14 cellular contexts compared by ENCODE assay signal in genomic region chr7:116492654-116493109, GRCh38. TPM values are rescaled to one million over a fixed set of nuclear protein-coding genes. Genes with fewer than 3 reads are reported as not detected.
"Had no signal": no experiment of that assay in that cellular context is flagged by ENCODE, and none has a peak within 500 bp of the region (broad histone marks: within the 10 kb centered on the region; RNA-seq: fewer than 3 reads in every experiment).

No MANE protein-coding gene starts in this region.

- H3K9me3 ChIP-seq: gastrocnemius medialis had no signal

- H3K9me3 Mint-ChIP-seq: activated CD4-positive, alpha-beta T cell treated with anti-CD3 and anti-CD28 coated beads, Interleukin-2, amount 10 ng/mL, durations not matched to agents 7 days and 5 days; dendritic cell treated with granulocyte-macrophage colony-stimulating factor and Interleukin-4, amounts not matched to agents 40 ng/mL and 50 ng/mL, for 4 days; effector memory CD8-positive, alpha-beta T cell; T-helper 2 cell treated with Interferon-gamma antibody and Interleukin-4, amounts not matched to agents 5 μg/mL and 100 μg/mL, for 36 hours had no signal

- H3K4me1 Mint-ChIP-seq: activated CD4-positive, alpha-beta T cell treated with anti-CD3 and anti-CD28 coated beads, Interleukin-2, amount 10 ng/mL, durations not matched to agents 7 days and 5 days; activated naive CD8-positive, alpha-beta T cell treated with anti-CD3 and anti-CD28 coated beads for 36 hours; neural crest cell had no signal

- ATAC-seq: effector memory CD8-positive, alpha-beta T cell; gastrocnemius medialis; heart left ventricle; left cardiac atrium had no signal

- H3K4me3 ChIP-seq: gastrocnemius medialis, heart left ventricle, lung had no signal

- H3K36me3 ChIP-seq: gastrocnemius medialis, heart left ventricle had no signal

- H3K27ac Mint-ChIP-seq: activated CD4-positive, alpha-beta T cell treated with anti-CD3 and anti-CD28 coated beads, Interleukin-2, amount 10 ng/mL, durations not matched to agents 7 days and 5 days; activated naive CD8-positive, alpha-beta T cell treated with anti-CD3 and anti-CD28 coated beads for 36 hours; dendritic cell treated with granulocyte-macrophage colony-stimulating factor and Interleukin-4, amounts not matched to agents 40 ng/mL and 50 ng/mL, for 4 days; effector memory CD8-positive, alpha-beta T cell; mesothelial cell of epicardium; T-helper 2 cell treated with Interferon-gamma antibody and Interleukin-4, amounts not matched to agents 5 μg/mL and 100 μg/mL, for 36 hours had no signal

- H3K36me3 Mint-ChIP-seq: activated naive CD8-positive, alpha-beta T cell treated with anti-CD3 and anti-CD28 coated beads for 36 hours; mesothelial cell of epicardium had no signal

- H3K4me1 ChIP-seq: gastrocnemius medialis had no signal

- DNase-seq: activated CD4-positive, alpha-beta T cell treated with anti-CD3 and anti-CD28 coated beads, Interleukin-2, amount 10 ng/mL, durations not matched to agents 7 days and 5 days; activated gamma-delta T cell treated with Interleukin-2 at 50 U/mL for 16 hours; activated naive CD8-positive, alpha-beta T cell treated with anti-CD3 and anti-CD28 coated beads for 36 hours; effector memory CD8-positive, alpha-beta T cell; gastrocnemius medialis; heart left ventricle; left cardiac atrium; stimulated activated naive CD4-positive, alpha-beta T cell; substantia nigra had no signal

- H3K4me3 Mint-ChIP-seq: activated CD4-positive, alpha-beta T cell treated with anti-CD3 and anti-CD28 coated beads, Interleukin-2, amount 10 ng/mL, durations not matched to agents 7 days and 5 days; activated naive CD8-positive, alpha-beta T cell treated with anti-CD3 and anti-CD28 coated beads for 36 hours; dendritic cell treated with granulocyte-macrophage colony-stimulating factor and Interleukin-4, amounts not matched to agents 40 ng/mL and 50 ng/mL, for 4 days; effector memory CD8-positive, alpha-beta T cell; mesothelial cell of epicardium; neural crest cell; T-helper 2 cell treated with Interferon-gamma antibody and Interleukin-4, amounts not matched to agents 5 μg/mL and 100 μg/mL, for 36 hours had no signal

- H3K27me3 ChIP-seq: gastrocnemius medialis, heart left ventricle had no signal

RNA-seq across cellular contexts. Expression of gene CAV2, which starts 6.9 kb away (rescaled TPM):
- total RNA-seq: activated CD4-positive, alpha-beta T cell treated with anti-CD3 and anti-CD28 coated beads, Interleukin-2, amount 10 ng/mL, durations not matched to agents 7 days and 5 days; activated naive CD8-positive, alpha-beta T cell treated with anti-CD3 and anti-CD28 coated beads for 36 hours had no signal

RNA-seq across cellular contexts. Expression of gene CAV1, which starts 32.2 kb away (rescaled TPM):
- total RNA-seq: activated CD4-positive, alpha-beta T cell treated with anti-CD3 and anti-CD28 coated beads, Interleukin-2, amount 10 ng/mL, durations not matched to agents 7 days and 5 days had no signal
